Comparison of ENCODE assay signal across 21 cellular contexts in the genomic region with DNA sequence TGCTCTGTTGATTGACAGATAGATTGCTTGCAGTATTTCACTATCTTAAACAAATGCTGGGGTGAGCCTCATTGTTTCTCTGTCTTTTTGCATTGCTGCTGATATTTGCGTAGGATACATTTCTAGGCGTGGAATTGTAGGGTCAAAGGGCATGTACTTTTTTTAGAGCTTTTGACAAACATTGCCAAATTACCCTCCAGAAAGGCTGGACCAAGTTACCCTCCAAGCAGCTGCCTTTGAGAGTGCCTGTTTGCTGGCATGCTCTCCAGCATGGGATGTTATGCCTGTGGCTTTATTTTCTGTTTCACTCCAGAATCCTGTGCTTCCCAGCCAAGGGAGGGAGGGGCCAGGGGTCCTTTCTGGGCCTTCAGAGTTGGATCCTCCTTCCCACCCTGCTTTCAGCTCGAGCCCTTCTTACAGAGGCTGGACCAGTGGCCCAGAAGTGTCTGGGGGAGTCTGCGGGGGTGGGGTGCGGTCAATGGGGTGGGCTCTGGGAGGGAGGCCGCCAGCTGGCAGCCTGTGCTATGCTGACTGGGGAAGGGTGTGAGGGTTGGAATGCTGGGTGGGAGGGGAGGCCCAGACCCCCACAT.
DNase-seq lines count a peak whose midpoint lies in the region; ATAC-seq, FAIRE-seq and TF ChIP-seq lines count a peak whose summit lies in the region.
"Had no signal": no experiment of that assay in that cellular context is flagged by ENCODE, and none has a peak within 500 bp of the region (broad histone marks: within the 10 kb centered on the region; RNA-seq: fewer than 3 reads in every experiment).

No MANE protein-coding gene starts in this region.

- no peak overlapping the region for H2BK15ac ChIP-seq in H1 (ENCODE audit: low read length)

- no peaks in the 10 kb centered on the region for H3K9me3 Mint-ChIP-seq in mesothelial cell of epicardium
- H3K9me3 Mint-ChIP-seq: CD4-positive, alpha-beta memory T cell had no signal

- no peak overlapping the region for H4K8ac ChIP-seq in H1 (ENCODE audit: extremely low read depth, insufficient read depth, low read length)

- peaks cover 66% of the 10 kb centered on the region for H3K4me1 Mint-ChIP-seq in mesothelial cell of epicardium
- H3K4me1 Mint-ChIP-seq: CD4-positive, alpha-beta memory T cell had no signal

- no peak overlapping the region for H4K91ac ChIP-seq in H1 (replicated peaks; ENCODE audit: insufficient read length, low read length)

- no peaks in the 10 kb centered on the region for H4K20me1 ChIP-seq in H1 (replicated peaks in 1 of 2; ENCODE audit: control insufficient read depth in 1 of 2, insufficient read depth in 2 of 2, low read length in 2 of 2)
- H4K20me1 ChIP-seq in osteoblast (ENCODE audit: insufficient read depth, low read length): no peaks in the 10 kb centered on the region

- H3K36me3 Mint-ChIP-seq in mesothelial cell of epicardium: peaks cover 3% of the 10 kb centered on the region
- H3K36me3 Mint-ChIP-seq: CD4-positive, alpha-beta memory T cell had no signal

- no peak overlapping the region for H2BK5ac ChIP-seq in H1 (ENCODE audit: low read depth, low read length)

- CTCF ChIA-PET in H1 (lab: Charles Lee; ENCODE audit: partially characterized antibody): interaction anchor here (1.5 to 3.1 kb wide), 7 partner anchors 8 to 97 kb away, joined by 3 to 21 read pairs (median 4); no protein-coding TSS in a partner anchor

- no peak overlapping the region for H3K56ac ChIP-seq in H1 (replicated peaks; ENCODE audit: insufficient read length, low read depth, low read length)

- H3K36me3 ChIP-seq in H1 (ENCODE audit: control insufficient read depth in 2 of 4, insufficient read depth in 4 of 4, low read length in 3 of 4) (no peaks in the 10 kb centered on the region), aorta (ENCODE audit: control insufficient read depth in 1 of 2, insufficient read depth in 2 of 2, low read length in 1 of 2) (no peaks in the 10 kb centered on the region), osteoblast (ENCODE audit: insufficient read depth, low read length) (no peaks in the 10 kb centered on the region)

- H3K9me3 ChIP-seq in H1 (ENCODE audit: insufficient read depth in 2 of 2, low read depth in 1 of 2, low read length in 1 of 2): no peaks in the 10 kb centered on the region
- no peaks in the 10 kb centered on the region for H3K9me3 ChIP-seq in aorta (ENCODE audit: control insufficient read depth, low read length)
- H3K9me3 ChIP-seq in osteoblast (ENCODE audit: low read depth, low read length): no peaks in the 10 kb centered on the region

- H3K27ac ChIP-seq in H1 (ENCODE audit: low read depth, low read length) (no peak overlapping the region), aorta (ENCODE audit: low read depth in 1 of 2, low read length in 2 of 2) (no peak overlapping the region), osteoblast (ENCODE audit: low read depth, low read length) (no peak overlapping the region)
- H3K27ac ChIP-seq: GM23248, KMS-11 had no signal

- H3K79me1 ChIP-seq in H1 (ENCODE audit: low read depth, low read length): no peaks in the 10 kb centered on the region

- no peak overlapping the region for H2BK12ac ChIP-seq in H1 (ENCODE audit: low read depth, low read length)

- no peaks in the 10 kb centered on the region for H3K27me3 ChIP-seq in H1 (replicated peaks in 1 of 4; ENCODE audit: control insufficient read depth in 3 of 4, extremely low read depth in 1 of 4, insufficient read depth in 3 of 4, low read length in 3 of 4)
- H3K27me3 ChIP-seq in aorta (ENCODE audit: control insufficient read depth in 1 of 2, insufficient read depth in 2 of 2, low read length in 1 of 2): no peaks in the 10 kb centered on the region
- H3K27me3 ChIP-seq in osteoblast (ENCODE audit: insufficient read depth, low read length): no peaks in the 10 kb centered on the region

- no peak for TF ChIP-seq POLR2A in H1 (IDR thresholded peaks at IDR 0.05; ENCODE audit: control extremely low read depth in 1 of 2, low read depth in 2 of 2, low read length in 2 of 2)

- TF ChIP-seq RAD21 in H1 (IDR thresholded peaks at IDR 0.05 in 1 of 2, conservative IDR thresholded peaks at IDR 0.05 in 1 of 2; ENCODE audit: low read depth in 2 of 2, low read length in 2 of 2): no peak

- H2AK5ac ChIP-seq in H1 (ENCODE audit: low read depth, low read length): no peak overlapping the region

- no peak overlapping the region for H3K23ac ChIP-seq in H1 (ENCODE audit: insufficient read length)

- POLR2A ChIA-PET in H1 (lab: Charles Lee; ENCODE audit: partially characterized antibody): interaction anchor here (1.1 to 1.5 kb wide), 2 partner anchors 10 to 60 kb away, joined by 3 to 4 read pairs; no protein-coding TSS in a partner anchor

- H3K4me3 ChIP-seq in H1 (ENCODE audit: extremely low read depth in 1 of 4, insufficient read depth in 2 of 4, low read depth in 3 of 4, low read length in 4 of 4) (no peak overlapping the region), aorta (ENCODE audit: low read length in 2 of 2) (no peak overlapping the region), osteoblast (ENCODE audit: insufficient read depth, low read length) (no peak overlapping the region)
- H3K4me3 ChIP-seq: GM23248 had no signal

- H3K79me2 ChIP-seq in H1 (ENCODE audit: control insufficient read depth in 1 of 2, insufficient read depth in 2 of 2, low read length in 2 of 2) (no peaks in the 10 kb centered on the region), osteoblast (ENCODE audit: insufficient read depth, low read length) (no peaks in the 10 kb centered on the region)

- no peak overlapping the region for H3K14ac ChIP-seq in H1 (ENCODE audit: insufficient read length)

- no peak overlapping the region for H3K9ac ChIP-seq in H1 (replicated peaks in 1 of 4; ENCODE audit: extremely low read depth in 1 of 4, low read depth in 3 of 4, low read length in 3 of 4)
- H3K9ac ChIP-seq: GM23248, KMS-11 had no signal

- peak; percentile 45 for DNase-seq in Right ventricle myocardium inferior (ENCODE audit: missing footprints)
- DNase-seq in cardiac septum (ENCODE audit: low spot score): no peak
- DNase-seq in H1 (ENCODE audit: low read depth in 1 of 2, low spot score in 2 of 2): no peak
- DNase-seq in mesothelial cell of epicardium (ENCODE audit: low spot score in 2 of 2, unreplicated experiment in 2 of 2): no peak
- DNase-seq in aorta: no peak
- no peak for DNase-seq in osteoblast (ENCODE audit: insufficient read length, low spot score, missing footprints)
- DNase-seq in glomerular visceral epithelial cell (ENCODE audit: extremely low spot score): no peak
- DNase-seq: 8988T; CD4-positive, alpha-beta memory T cell; DMS79 treated with DMSO at 0.1 percent for 48 hours; GM23248; NCI-H1092; NCI-H1694; NCI-H2107; NCI-H2227 treated with DMSO at 0.1 percent for 48 hours; NCI-H524; SHP77 treated with DMSO at 0.1 percent for 48 hours had no signal

- H3K27me3 Mint-ChIP-seq in mesothelial cell of epicardium (ENCODE audit: low read depth): no peaks in the 10 kb centered on the region

- H2BK120ac ChIP-seq in H1 (replicated peaks; ENCODE audit: low read depth, low read length): no peak overlapping the region

- no peak overlapping the region for H3K4ac ChIP-seq in H1 (replicated peaks; ENCODE audit: insufficient read length, low read depth, low read length)

- 87% methylated on average over 5 of the region's 6 CpGs; no CpG with 5 or more reads in 1 of the 2 experiments for WGBS in H1 (ENCODE audit: extremely low coverage in 1 of 2, insufficient coverage in 1 of 2, insufficient read length in 1 of 2, insufficient replicate concordance in 2 of 2, low coverage in 1 of 2, low lambda C conversion rate in 2 of 2, missing lambda C conversion rate in 1 of 2), 2 experiments
- WGBS in aorta, 2 donors: 45 to 64% methylated on average over 6 of the region's 6 CpGs

- H3K27ac Mint-ChIP-seq in mesothelial cell of epicardium: peak overlapping the region; percentile 64

- no peaks in the 10 kb centered on the region; the same call in 1 of the 2 replicates for H3K23me2 ChIP-seq in H1 (ENCODE audit: low read depth, low read length)

- intact Hi-C loops in Right ventricle myocardium inferior (cut with DNase I) (no loop called here), cardiac septum (cut with DNase I) (no loop called here), aorta (cut with DNase I) (no loop called here)

- TF ChIP-seq EP300 in H1 (IDR thresholded peaks at IDR 0.05; ENCODE audit: borderline replicate concordance in 1 of 2, low read depth in 2 of 2, low read length in 2 of 2): no peak

- H3K4me2 ChIP-seq in H1 (ENCODE audit: insufficient read depth in 1 of 2, low read depth in 2 of 2, low read length in 2 of 2): no peak overlapping the region
- no peak overlapping the region for H3K4me2 ChIP-seq in osteoblast (ENCODE audit: insufficient read depth, low read length)
- H3K4me2 ChIP-seq: KMS-11 had no signal

- ATAC-seq in Right ventricle myocardium inferior (no peak), aorta (ENCODE audit: low FRiP score) (peak; percentile 13), HG03378 (IDR thresholded peaks at IDR 0.05; ENCODE audit: unreplicated experiment) (no peak)
- ATAC-seq: HCT116 had no signal

- H2BK20ac ChIP-seq in H1 (ENCODE audit: low read length): no peak overlapping the region

- peaks cover 0 to 28% (median 10%) of the 10 kb centered on the region in 4 experiments; a peak in 6 of 7 replicates for H3K4me1 ChIP-seq in H1 (replicated peaks in 1 of 4; ENCODE audit: control insufficient read depth in 3 of 4, insufficient read depth in 4 of 4, low read length in 3 of 4)
- no peaks in the 10 kb centered on the region for H3K4me1 ChIP-seq in aorta (ENCODE audit: control insufficient read depth in 1 of 2, insufficient read depth in 2 of 2, low read length in 2 of 2)
- H3K4me1 ChIP-seq in osteoblast (ENCODE audit: insufficient read depth, low read length): peaks cover 2% of the 10 kb centered on the region

- H3K4me3 Mint-ChIP-seq in mesothelial cell of epicardium: no peak overlapping the region
- H3K4me3 Mint-ChIP-seq: CD4-positive, alpha-beta memory T cell had no signal

- TF ChIP-seq CTCF in H1 (IDR thresholded peaks at IDR 0.05; ENCODE audit: control extremely low read depth in 1 of 3, insufficient read depth in 1 of 3, low read depth in 1 of 3, low read length in 3 of 3) (no peak), mesothelial cell of epicardium (IDR thresholded peaks at IDR 0.05; ENCODE audit: unreplicated experiment) (no peak), osteoblast (IDR thresholded peaks at IDR 0.05; ENCODE audit: extremely low read depth, low read depth, low read length) (no peak)

- H4K5ac ChIP-seq in H1 (ENCODE audit: insufficient read length, low read depth, low read length): no peak overlapping the region

- no peak overlapping the region for H3K18ac ChIP-seq in H1 (ENCODE audit: extremely low read depth, low read length)

- no peak for FAIRE-seq in H1 (lab: Jason Lieb, UNC)
- FAIRE-seq: RCC 7860 had no signal

- H2AFZ ChIP-seq in H1 (ENCODE audit: low read length) (no peak overlapping the region), osteoblast (ENCODE audit: low read length) (no peak overlapping the region)
- H2AFZ ChIP-seq: GM23248 had no signal

TF ChIP-seq in H1, 55 proteins besides CTCF, POLR2A, EP300 and RAD21:
- no peak for TF ChIP-seq SIN3A (conservative IDR thresholded peaks at IDR 0.05 in 1 of 2, IDR thresholded peaks at IDR 0.05 in 1 of 2; ENCODE audit: low read depth in 1 of 2, low read length in 2 of 2)
- 0 out of 2 replicates have a peak, but pooled peaks have one; percentile 11 for TF ChIP-seq KDM1A (IDR thresholded peaks at IDR 0.05; ENCODE audit: borderline replicate concordance, low read length)
